In the genomic region with DNA sequence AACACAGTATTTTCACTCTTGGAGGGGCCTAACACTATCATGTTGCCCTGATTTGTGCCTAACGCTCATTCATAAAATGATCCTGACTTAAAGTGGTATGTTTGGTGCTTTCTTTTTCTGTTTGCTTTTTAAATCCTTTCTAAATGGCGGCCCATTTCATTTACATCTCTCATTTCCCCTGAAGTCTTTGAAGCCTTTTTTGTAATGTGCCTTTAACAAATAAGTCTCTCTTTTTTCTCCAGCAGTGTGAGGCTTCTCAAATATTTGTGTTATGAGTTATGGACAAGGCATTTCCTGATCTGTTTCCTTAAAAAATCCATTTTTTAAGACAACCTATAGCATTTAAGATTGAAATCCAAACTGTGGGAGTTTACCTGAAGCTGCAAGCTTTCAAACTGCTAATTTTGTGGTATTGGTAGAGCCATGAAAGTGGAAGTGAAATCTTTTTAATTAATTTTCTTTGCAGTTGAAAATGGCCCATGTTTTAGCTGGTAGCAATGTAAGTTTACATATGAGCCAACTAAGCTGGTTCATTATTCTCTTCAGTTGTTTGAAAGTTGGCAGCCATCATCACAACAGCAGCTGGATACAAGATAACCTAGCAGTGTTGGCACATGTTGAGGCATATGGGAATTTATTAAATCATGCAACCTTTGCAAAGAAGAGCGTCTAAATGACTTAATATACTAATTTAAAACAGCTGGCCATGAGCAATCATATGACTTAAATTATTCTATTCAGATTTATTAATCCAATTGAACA, we compare ENCODE assay signal across 9 cellular contexts.
DNase-seq lines count a peak whose midpoint lies in the region; ATAC-seq, FAIRE-seq and TF ChIP-seq lines count a peak whose summit lies in the region.
"Had no signal": no experiment of that assay in that cellular context is flagged by ENCODE, and none has a peak within 500 bp of the region (broad histone marks: within the 10 kb centered on the region; RNA-seq: fewer than 3 reads in every experiment).

No MANE protein-coding gene starts in this region.

- no peaks in the 10 kb centered on the region for H3K27me3 ChIP-seq in SJSA1 (replicated peaks)
- H3K27me3 ChIP-seq in left lung: no peaks in the 10 kb centered on the region

- no peak for FAIRE-seq in A549 (lab: Jason Lieb, UNC)

- TF ChIP-seq CTCF in A549 (IDR thresholded peaks at IDR 0.05): no peak
- no peak for TF ChIP-seq CTCF in left lung (IDR thresholded peaks at IDR 0.05)

- TF ChIP-seq EP300 in A549 (IDR thresholded peaks at IDR 0.05): peak in 1 of 2 experiments; percentile 52; a peak in 1 of 5 replicates

- ATAC-seq in A549 (peak; percentile 30 to 59; a peak in 2 of 6 replicates), GM19351 (IDR thresholded peaks at IDR 0.05; ENCODE audit: unreplicated experiment) (peak; percentile 91), HG03159 (IDR thresholded peaks at IDR 0.05; ENCODE audit: unreplicated experiment) (peak; percentile 76), left lung (no peak)

- H3K27ac ChIP-seq in A549 (peak overlapping the region; percentile 68 to 84), SJSA1 (peak overlapping the region; percentile 65), left lung (no peak overlapping the region)

- TF ChIP-seq RAD21 in A549 (conservative IDR thresholded peaks at IDR 0.05 in 1 of 2, IDR thresholded peaks at IDR 0.05 in 1 of 2): no peak

- peak; percentile 10 to 67 for DNase-seq in A549 (ENCODE audit: low read depth in 1 of 2, low spot score in 1 of 2)
- DNase-seq in SJSA1 (ENCODE audit: low read depth in 1 of 2, low spot score in 2 of 2): peak in 1 of 2 experiments; percentile 27
- peak; percentile 31 for DNase-seq in skeletal muscle cell (ENCODE audit: low read depth)
- no peak for DNase-seq in amygdala (lab: John Stamatoyannopoulos, UW)
- no peak for DNase-seq in activated T-cell treated with anti-CD3 and anti-CD28 coated beads for 4 hours
- no peak for DNase-seq in left lung
- DNase-seq: CD4-positive, CD25-positive, alpha-beta regulatory T cell had no signal

- intact Hi-C loops in left lung (cut with DNase I): no loop called here

- H3K4me3 ChIP-seq in A549: no peak overlapping the region
- H3K4me3 ChIP-seq in SJSA1: no peak overlapping the region
- no peak overlapping the region for H3K4me3 ChIP-seq in skeletal muscle cell (ENCODE audit: low read depth, low read length)
- no peak overlapping the region for H3K4me3 ChIP-seq in left lung

- WGBS in A549 (ENCODE audit: missing lambda C conversion rate): 6% methylated on average over 3 of the region's 3 CpGs

- H3K9me3 ChIP-seq in A549 (no peaks in the 10 kb centered on the region), SJSA1 (replicated peaks) (no peaks in the 10 kb centered on the region), left lung (no peaks in the 10 kb centered on the region)

- POLR2A ChIA-PET in A549 (lab: Yijun Ruan, JAX): interaction anchor here (1.1 kb wide), 1 partner anchor 585 kb away, joined by 5 read pairs; no protein-coding TSS in a partner anchor

- TF ChIP-seq POLR2A in A549 (IDR thresholded peaks at IDR 0.05; ENCODE audit: low read length): no peak

- H3K4me1 ChIP-seq in A549: peaks cover 33% of the 10 kb centered on the region
- H3K4me1 ChIP-seq in SJSA1 (replicated peaks): peaks cover 27% of the 10 kb centered on the region
- no peaks in the 10 kb centered on the region for H3K4me1 ChIP-seq in left lung

- CTCF ChIA-PET in A549 (lab: Yijun Ruan, JAX): interaction anchor here (1.3 kb wide), 1 partner anchor 112 kb away, joined by 3 read pairs; no protein-coding TSS in a partner anchor

- H3K4me2 ChIP-seq in A549: peak overlapping the region; percentile 75

- H3K36me3 ChIP-seq in SJSA1 (0 out of 2 replicates have a peak, but pooled peaks cover 3% of the 10 kb centered on the region), left lung (peaks cover 0 to 4% of the 10 kb centered on the region in 2 donors)

TF ChIP-seq in A549, 52 proteins besides CTCF, POLR2A, EP300 and RAD21:
- TF ChIP-seq HEYL (CRISPR knock-in tag; IDR thresholded peaks at IDR 0.05) (no peak), GATA3 (IDR thresholded peaks at IDR 0.05; ENCODE audit: borderline replicate concordance) (peak; percentile 60; the same call in 1 of the 2 replicates), RNF2 (IDR thresholded peaks at IDR 0.05; ENCODE audit: borderline replicate concordance, low read depth) (no peak), NR3C1 (IDR thresholded peaks at IDR 0.05) (no peak), ZNF302 (CRISPR knock-in tag; IDR thresholded peaks at IDR 0.05) (no peak), JUNB (IDR thresholded peaks at IDR 0.05) (peak; percentile 66), FOSL2 (IDR thresholded peaks at IDR 0.05) (no peak; the same call in 1 of the 2 replicates), FOSL2 (CRISPR knock-in tag; IDR thresholded peaks at IDR 0.05) (peak; percentile 44; the same call in 1 of the 2 replicates), JUN (IDR thresholded peaks at IDR 0.05) (peak in 1 of 2 experiments; percentile 42; a peak in 2 of 5 replicates)
- TF ChIP-seq, protein P1, sequence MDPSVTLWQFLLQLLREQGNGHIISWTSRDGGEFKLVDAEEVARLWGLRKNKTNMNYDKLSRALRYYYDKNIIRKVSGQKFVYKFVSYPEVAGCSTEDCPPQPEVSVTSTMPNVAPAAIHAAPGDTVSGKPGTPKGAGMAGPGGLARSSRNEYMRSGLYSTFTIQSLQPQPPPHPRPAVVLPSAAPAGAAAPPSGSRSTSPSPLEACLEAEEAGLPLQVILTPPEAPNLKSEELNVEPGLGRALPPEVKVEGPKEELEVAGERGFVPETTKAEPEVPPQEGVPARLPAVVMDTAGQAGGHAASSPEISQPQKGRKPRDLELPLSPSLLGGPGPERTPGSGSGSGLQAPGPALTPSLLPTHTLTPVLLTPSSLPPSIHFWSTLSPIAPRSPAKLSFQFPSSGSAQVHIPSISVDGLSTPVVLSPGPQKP (IDR thresholded peaks at IDR 0.05; ENCODE audit: low read depth, low read length): no peak
- TF ChIP-seq, protein P2, sequence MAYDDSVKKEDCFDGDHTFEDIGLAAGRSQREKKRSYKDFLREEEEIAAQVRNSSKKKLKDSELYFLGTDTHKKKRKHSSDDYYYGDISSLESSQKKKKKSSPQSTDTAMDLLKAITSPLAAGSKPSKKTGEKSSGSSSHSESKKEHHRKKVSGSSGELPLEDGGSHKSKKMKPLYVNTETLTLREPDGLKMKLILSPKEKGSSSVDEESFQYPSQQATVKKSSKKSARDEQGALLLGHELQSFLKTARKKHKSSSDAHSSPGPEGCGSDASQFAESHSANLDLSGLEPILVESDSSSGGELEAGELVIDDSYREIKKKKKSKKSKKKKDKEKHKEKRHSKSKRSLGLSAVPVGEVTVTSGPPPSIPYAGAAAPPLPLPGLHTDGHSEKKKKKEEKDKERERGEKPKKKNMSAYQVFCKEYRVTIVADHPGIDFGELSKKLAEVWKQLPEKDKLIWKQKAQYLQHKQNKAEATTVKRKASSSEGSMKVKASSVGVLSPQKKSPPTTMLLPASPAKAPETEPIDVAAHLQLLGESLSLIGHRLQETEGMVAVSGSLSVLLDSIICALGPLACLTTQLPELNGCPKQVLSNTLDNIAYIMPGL (CRISPR knock-in tag; IDR thresholded peaks at IDR 0.05; ENCODE audit: borderline replicate concordance): no peak

Comparison
In these comparisons a context has a peak if more than half of its experiments do, and no peak if none do; other contexts are left out.
1. DNase-seq: peak in A549 (2 of 2) and skeletal muscle cell (single experiment); none in amygdala (0 of 56), activated T-cell treated with anti-CD3 and anti-CD28 coated beads for 4 hours (single experiment) and left lung (0 of 2).
2. H3K27ac ChIP-seq: peak in A549 (2 of 2) and SJSA1 (single experiment); none in left lung (0 of 2).